9 cellular contexts compared by ENCODE assay signal in the genomic region with DNA sequence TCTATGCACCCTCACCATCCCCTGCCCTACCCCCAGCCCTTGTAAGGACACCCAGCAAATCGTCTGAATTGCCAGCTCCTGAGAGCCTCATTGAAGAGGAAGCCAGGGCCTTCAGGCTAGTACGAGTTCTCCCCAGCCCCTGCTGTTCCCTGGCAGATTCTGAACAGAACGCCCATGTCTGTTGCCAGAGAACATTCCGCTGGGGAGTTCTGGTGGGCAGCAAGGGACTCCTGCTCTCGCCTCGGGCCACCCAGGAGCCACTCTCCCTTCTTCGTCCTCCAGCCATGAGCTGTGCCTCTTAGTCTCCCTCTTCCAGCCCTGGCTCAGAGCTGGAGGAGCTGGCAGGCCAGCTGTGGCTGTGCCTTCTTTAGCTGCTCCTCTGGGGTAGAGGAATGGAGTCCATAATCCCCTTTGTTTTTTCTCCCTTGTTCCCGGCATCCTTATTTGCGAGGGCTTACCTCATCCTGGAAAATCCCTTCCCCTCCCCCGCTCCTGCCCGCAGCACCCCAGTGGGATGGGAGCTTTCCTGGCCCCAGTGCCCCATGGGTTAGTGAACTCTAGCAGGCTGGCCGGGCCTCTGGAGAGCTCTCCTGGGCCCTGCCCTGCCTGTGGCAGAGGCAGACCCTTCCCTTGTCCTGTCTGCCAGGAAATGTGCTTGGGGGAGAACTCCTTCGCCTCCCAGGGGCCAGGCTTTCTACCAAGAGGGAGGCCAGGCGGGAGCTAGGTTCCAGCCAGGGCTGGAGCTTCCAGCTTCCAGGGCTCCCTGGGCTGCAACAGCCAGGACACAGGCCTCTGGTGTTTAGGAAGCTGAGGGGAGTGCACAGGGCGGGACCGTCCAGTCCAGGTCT. TPM values are rescaled to one million over a fixed set of nuclear protein-coding genes. Genes with fewer than 3 reads are reported as not detected.
DNase-seq lines count a peak whose midpoint lies in the region; ATAC-seq and TF ChIP-seq lines count a peak whose summit lies in the region.
"Had no signal": no experiment of that assay in that cellular context is flagged by ENCODE, and none has a peak within 500 bp of the region (broad histone marks: within the 10 kb centered on the region; RNA-seq: fewer than 3 reads in every experiment).

No MANE protein-coding gene starts in this region.

- H3K36me3 ChIP-seq in ACC112 (ENCODE audit: insufficient read depth, low read length) (no peaks in the 10 kb centered on the region), PC-3 (ENCODE audit: low read depth, low read length) (no peaks in the 10 kb centered on the region), muscle layer of duodenum (ENCODE audit: control insufficient read depth in 1 of 2, insufficient read depth in 2 of 2, low read length in 2 of 2) (peaks cover 3 to 7% of the 10 kb centered on the region in 2 donors)

- intact Hi-C loops in PC-3 (cut with micrococcal nuclease): no loop called here

- POLR2A ChIA-PET in PC-3 (lab: Charles Lee; ENCODE audit: unreplicated experiment): interaction anchor here (0.6 kb wide), 1 partner anchor 61 kb away, joined by 7 read pairs; no protein-coding TSS in a partner anchor

- CTCF ChIA-PET in PC-3 (lab: Charles Lee): interaction anchor here (0.6 kb wide), 1 partner anchor 37 kb away, joined by 3 read pairs; no protein-coding TSS in a partner anchor

- peak; percentile 25 for DNase-seq in PC-3
- DNase-seq in epithelial cell of proximal tubule (ENCODE audit: low read depth): peak; percentile 61
- DNase-seq in NCI-H128 (lab: John Stamatoyannopoulos, UW; ENCODE audit: unreplicated experiment): no peak
- DNase-seq in NCI-H2171 (lab: John Stamatoyannopoulos, UW): no peak
- DNase-seq: NCI-H1694 had no signal

- H3K9me3 ChIP-seq in PC-3 (ENCODE audit: low read length) (no peaks in the 10 kb centered on the region), muscle layer of duodenum (ENCODE audit: control insufficient read depth in 1 of 2, low read length in 2 of 2) (no peaks in the 10 kb centered on the region)

- no TSS peak for BruUV-seq in PC-3 (replicated peaks; lab: Mats Ljungman, UMichigan)

- H3K4me1 ChIP-seq in ACC112 (ENCODE audit: control insufficient read depth, insufficient read depth, low read length, unreplicated experiment) (peaks cover 80% of the 10 kb centered on the region), PC-3 (ENCODE audit: insufficient read depth, low read length) (peaks cover 43% of the 10 kb centered on the region), muscle layer of duodenum (ENCODE audit: control insufficient read depth in 1 of 2, insufficient read depth in 2 of 2, low read length in 2 of 2) (peaks cover 27 to 34% of the 10 kb centered on the region in 2 donors)

- H3K27ac ChIP-seq in ACC112 (ENCODE audit: low read depth, low read length) (peak overlapping the region; percentile 86), PC-3 (ENCODE audit: low read length) (peak overlapping the region; percentile 70), muscle layer of duodenum (ENCODE audit: low read length) (peak overlapping the region; percentile 91)

- ATAC-seq in PC-3 (peak; percentile 20), HG02973 (IDR thresholded peaks at IDR 0.05; ENCODE audit: unreplicated experiment) (no peak), HG03571 (IDR thresholded peaks at IDR 0.05; ENCODE audit: unreplicated experiment) (no peak)

- no peak overlapping the region for H3K4me3 ChIP-seq in ACC112 (ENCODE audit: low read depth, low read length)
- H3K4me3 ChIP-seq in PC-3 (ENCODE audit: low read length): no peak overlapping the region
- no peak overlapping the region for H3K4me3 ChIP-seq in epithelial cell of proximal tubule (ENCODE audit: low read depth, low read length)
- peak overlapping the region in 1 of 2 donors; percentile 22 for H3K4me3 ChIP-seq in muscle layer of duodenum (ENCODE audit: low read depth in 1 of 2, low read length in 2 of 2)

- no peak for TF ChIP-seq CTCF in PC-3 (conservative IDR thresholded peaks at IDR 0.05; ENCODE audit: low read depth, low read length)
- no peak for TF ChIP-seq CTCF in epithelial cell of proximal tubule (conservative IDR thresholded peaks at IDR 0.05; ENCODE audit: low read depth, low read length)

- no peaks in the 10 kb centered on the region for H4K20me1 ChIP-seq in PC-3 (ENCODE audit: low read length)

- H3K9ac ChIP-seq in PC-3 (ENCODE audit: low read length): peak overlapping the region; percentile 47

- no peaks in the 10 kb centered on the region for H3K27me3 ChIP-seq in ACC112 (ENCODE audit: insufficient read depth, low read length)
- H3K27me3 ChIP-seq in PC-3 (ENCODE audit: low read length): no peaks in the 10 kb centered on the region
- no peaks in the 10 kb centered on the region for H3K27me3 ChIP-seq in muscle layer of duodenum (ENCODE audit: low read depth, low read length)

- H3K9me2 ChIP-seq in PC-3 (replicated peaks; ENCODE audit: low read length): no peaks in the 10 kb centered on the region

- H3F3A ChIP-seq in PC-3 (ENCODE audit: low read length, unreplicated experiment): no peaks in the 10 kb centered on the region

- peak overlapping the region; percentile 36; the same call in 1 of the 2 replicates for H3K4me2 ChIP-seq in PC-3 (ENCODE audit: low read length)

- H3K79me2 ChIP-seq in ACC112 (ENCODE audit: control insufficient read depth, insufficient read depth, low read length, unreplicated experiment) (no peaks in the 10 kb centered on the region), PC-3 (ENCODE audit: low read length) (no peaks in the 10 kb centered on the region)

- H2AFZ ChIP-seq in ACC112 (ENCODE audit: low read length, unreplicated experiment) (no peak overlapping the region), PC-3 (ENCODE audit: low read length) (0 out of 2 replicates have a peak overlapping the region, but pooled peaks have one; percentile 38)

RNA-seq across cellular contexts. Expression of a gene that starts 16.6 kb away (rescaled TPM):
- total RNA-seq in PC-3 (2014; rRNA removed): 61.4 and 103 TPM in 2 replicates
- total RNA-seq in epithelial cell of proximal tubule: 120 and 182 TPM in 2 replicates

Comparison
In these comparisons a context has a peak if more than half of its experiments do, and no peak if none do; other contexts are left out.
1. DNase-seq: peak in PC-3 (single experiment) and epithelial cell of proximal tubule (single experiment); none in NCI-H128 (single experiment) and NCI-H2171 (single experiment).
2. Peak in every context shown above with its lines, with median percentiles within 50 percentile points of each other: H3K27ac ChIP-seq.